In genomic region chr9:112764344-112764743, GRCh38 we compare ENCODE assay signal across 1 cellular context.
TF ChIP-seq lines count a peak whose summit lies in the region.

No MANE protein-coding gene starts in this region.

TF ChIP-seq in GM23338, 12 proteins besides CTCF, POLR2A, EP300 and RAD21 (continued from another document):
- TF ChIP-seq ETS1 (IDR thresholded peaks at IDR 0.05) (no peak), STAT1 (IDR thresholded peaks at IDR 0.05; ENCODE audit: unreplicated experiment) (no peak), NANOG (IDR thresholded peaks at IDR 0.05; ENCODE audit: borderline replicate concordance) (no peak)
TF ChIP-seq in GM23338: peak in this region for 0.
